In the genomic region with DNA sequence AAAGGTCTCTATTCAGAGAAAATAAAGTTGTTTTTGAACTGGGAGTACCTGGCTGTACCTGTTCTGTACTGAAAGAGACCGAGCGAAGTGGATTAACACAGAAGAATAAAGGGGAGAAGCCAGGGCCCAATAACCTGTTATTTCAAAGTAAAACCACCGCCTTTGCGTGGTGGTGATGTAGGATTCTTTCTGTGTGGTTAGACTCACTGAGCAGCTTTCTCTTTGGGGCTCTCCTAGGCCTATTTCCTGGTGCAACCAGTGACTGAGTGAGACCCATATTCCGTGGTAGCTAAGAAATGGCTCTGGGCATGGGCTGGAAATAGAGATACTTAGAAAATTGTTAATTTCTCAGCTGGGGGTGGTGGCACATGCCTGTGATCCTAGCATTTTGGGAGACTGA, we compare ENCODE assay signal across 20 cellular contexts.
DNase-seq lines count a peak whose midpoint lies in the region; ATAC-seq, FAIRE-seq and TF ChIP-seq lines count a peak whose summit lies in the region.
"Had no signal": no experiment of that assay in that cellular context is flagged by ENCODE, and none has a peak within 500 bp of the region (broad histone marks: within the 10 kb centered on the region; RNA-seq: fewer than 3 reads in every experiment).

No MANE protein-coding gene starts in this region.

- no peaks in the 10 kb centered on the region for H3K4me1 ChIP-seq in small intestine (ENCODE audit: control insufficient read depth in 2 of 2, insufficient read depth in 1 of 2, low read depth in 1 of 2, low read length in 1 of 2)
- H3K4me1 ChIP-seq: neural progenitor cell, vagina had no signal

- H3K4me3 ChIP-seq in small intestine (ENCODE audit: low read depth in 1 of 2, low read length in 2 of 2), result no peak overlapping the region
- H3K4me3 ChIP-seq: neural progenitor cell, vagina had no signal

- no peaks in the 10 kb centered on the region for H3K36me3 Mint-ChIP-seq in activated T-cell treated with anti-CD3 and anti-CD28 coated beads, Interleukin-2, amount 50 U/mL, for 4 hours (ENCODE audit: insufficient read depth)
- H3K36me3 Mint-ChIP-seq in T-cell (no peaks in the 10 kb centered on the region), mesothelial cell of epicardium (no peaks in the 10 kb centered on the region)
- no peaks in the 10 kb centered on the region for H3K36me3 Mint-ChIP-seq in activated naive CD4-positive, alpha-beta T cell treated with anti-CD3 and anti-CD28 coated beads, Interleukin-2, amount 50 U/mL, for 24 hours
- H3K36me3 Mint-ChIP-seq: CD14-positive monocyte, IgD-negative memory B cell, neural progenitor cell had no signal

- no peak for TF ChIP-seq CTCF in mesothelial cell of epicardium (IDR thresholded peaks at IDR 0.05; ENCODE audit: unreplicated experiment)

- CTCF ChIA-PET in T-cell (lab: Charles Lee), result interaction anchor here (0.7 to 2.3 kb wide), 8 partner anchors 11 to 905 kb away, joined by 3 to 8 read pairs (median 3); no protein-coding TSS in a partner anchor

- 67 to 93% (median 75%) methylated on average over 5 of the region's 5 CpGs for WGBS in small intestine, 3 donors

- H3K4me1 Mint-ChIP-seq in activated T-cell treated with anti-CD3 and anti-CD28 coated beads, Interleukin-2, amount 50 U/mL, for 4 hours (ENCODE audit: low read depth), result peaks cover 71% of the 10 kb centered on the region
- peaks cover 74 to 83% (median 81%) of the 10 kb centered on the region in 3 donors for H3K4me1 Mint-ChIP-seq in T-cell
- H3K4me1 Mint-ChIP-seq in activated naive CD4-positive, alpha-beta T cell treated with anti-CD3 and anti-CD28 coated beads, Interleukin-2, amount 50 U/mL, for 24 hours, result peaks cover 72% of the 10 kb centered on the region
- peaks cover 7% of the 10 kb centered on the region for H3K4me1 Mint-ChIP-seq in mesothelial cell of epicardium
- H3K4me1 Mint-ChIP-seq: neural progenitor cell had no signal

- no peaks in the 10 kb centered on the region for H3K27me3 Mint-ChIP-seq in activated T-cell treated with anti-CD3 and anti-CD28 coated beads, Interleukin-2, amount 50 U/mL, for 4 hours (ENCODE audit: low read depth)
- H3K27me3 Mint-ChIP-seq in T-cell, result no peaks in the 10 kb centered on the region
- H3K27me3 Mint-ChIP-seq in activated naive CD4-positive, alpha-beta T cell treated with anti-CD3 and anti-CD28 coated beads, Interleukin-2, amount 50 U/mL, for 24 hours, result no peaks in the 10 kb centered on the region
- peaks cover 3% of the 10 kb centered on the region for H3K27me3 Mint-ChIP-seq in mesothelial cell of epicardium (ENCODE audit: low read depth)

- POLR2A ChIA-PET in T-cell (lab: Charles Lee), result no interaction called here

- no peaks in the 10 kb centered on the region for H3K27me3 ChIP-seq in small intestine (ENCODE audit: control insufficient read depth in 2 of 2, insufficient read depth in 2 of 2, low read length in 2 of 2)
- H3K27me3 ChIP-seq: vagina had no signal

- H3K27ac Mint-ChIP-seq in T-cell (peak overlapping the region; percentile 90 to 94), mesothelial cell of epicardium (no peak overlapping the region)
- peak overlapping the region; percentile 88 for H3K27ac Mint-ChIP-seq in activated naive CD4-positive, alpha-beta T cell treated with anti-CD3 and anti-CD28 coated beads, Interleukin-2, amount 50 U/mL, for 24 hours
- H3K27ac Mint-ChIP-seq: activated B cell treated with CpG ODN at 0.5 μM for 24 hours, CD14-positive monocyte, IgD-negative memory B cell, neural progenitor cell, progenitor cell of endocrine pancreas had no signal

- no peaks in the 10 kb centered on the region for H3K9me3 Mint-ChIP-seq in activated T-cell treated with anti-CD3 and anti-CD28 coated beads, Interleukin-2, amount 50 U/mL, for 4 hours
- no peaks in the 10 kb centered on the region for H3K9me3 Mint-ChIP-seq in T-cell
- no peaks in the 10 kb centered on the region for H3K9me3 Mint-ChIP-seq in activated naive CD4-positive, alpha-beta T cell treated with anti-CD3 and anti-CD28 coated beads, Interleukin-2, amount 50 U/mL, for 24 hours
- H3K9me3 Mint-ChIP-seq in mesothelial cell of epicardium, result peaks cover 4% of the 10 kb centered on the region
- H3K9me3 Mint-ChIP-seq: activated B cell treated with CpG ODN at 0.5 μM for 24 hours, CD14-positive monocyte, neural progenitor cell had no signal

- peak; percentile 42 to 57 for ATAC-seq in activated T-cell treated with anti-CD3 and anti-CD28 coated beads, Interleukin-2, amount 50 U/mL, for 4 hours
- ATAC-seq in T-cell (replicated peaks in 1 of 4), result peak; percentile 55 to 82 (median 59)
- ATAC-seq in HG02981 (IDR thresholded peaks at IDR 0.05; ENCODE audit: unreplicated experiment), result no peak
- ATAC-seq: left colon, PC-3 had no signal

- no peaks in the 10 kb centered on the region for H3K9me3 ChIP-seq in small intestine (ENCODE audit: control insufficient read depth, low read depth)
- H3K9me3 ChIP-seq: vagina had no signal

- DNase-seq in activated T-cell treated with anti-CD3 and anti-CD28 coated beads, Interleukin-2, amount 50 U/mL, for 4 hours, result no peak
- DNase-seq in activated T-cell treated with anti-CD3 and anti-CD28 coated beads, Interleukin-2, amount 50 U/mL, for 1 hour, result no peak
- peak in 30 of 34 experiments; percentile 6 to 76 (median 30) for DNase-seq in T-cell
- peak; percentile 55 for DNase-seq in small intestine
- no peak for DNase-seq in mesothelial cell of epicardium (ENCODE audit: low spot score in 2 of 2, unreplicated experiment in 2 of 2)
- no peak for DNase-seq in HUDEP-2 (lab: John Stamatoyannopoulos, UW; ENCODE audit: unreplicated experiment in 76 of 76)
- DNase-seq: ACHN, activated B cell treated with CpG ODN at 0.5 μM for 24 hours, DMS79 treated with DMSO at 0.1 percent for 48 hours, left colon, PC-3, SIG-M5, substantia nigra had no signal

- H3K4me3 Mint-ChIP-seq in activated T-cell treated with anti-CD3 and anti-CD28 coated beads, Interleukin-2, amount 50 U/mL, for 4 hours, result no peak overlapping the region
- peak overlapping the region in 2 of 3 donors; percentile 15 to 54 for H3K4me3 Mint-ChIP-seq in T-cell
- peak overlapping the region; percentile 60 for H3K4me3 Mint-ChIP-seq in activated naive CD4-positive, alpha-beta T cell treated with anti-CD3 and anti-CD28 coated beads, Interleukin-2, amount 50 U/mL, for 24 hours
- H3K4me3 Mint-ChIP-seq in mesothelial cell of epicardium, result no peak overlapping the region
- H3K4me3 Mint-ChIP-seq: activated B cell treated with CpG ODN at 0.5 μM for 24 hours, CD14-positive monocyte, IgD-negative memory B cell, neural progenitor cell had no signal

- H3K27ac ChIP-seq in small intestine (ENCODE audit: low read depth in 1 of 2, low read length in 1 of 2), result peak overlapping the region in 1 of 2 donors; percentile 40
- H3K27ac ChIP-seq: neural progenitor cell, vagina had no signal

- no peak for FAIRE-seq in small intestine (lab: Jason Lieb, UNC)

- no peaks in the 10 kb centered on the region for H3K36me3 ChIP-seq in small intestine (ENCODE audit: control insufficient read depth in 2 of 2, insufficient read depth in 2 of 2, low read length in 2 of 2)
- H3K36me3 ChIP-seq: neural progenitor cell, vagina had no signal

Comparison
In these comparisons a context has a peak if more than half of its experiments do, and no peak if none do; other contexts are left out.
1. DNase-seq: peak in T-cell (30 of 34) and small intestine (single experiment); none in activated T-cell treated with anti-CD3 and anti-CD28 coated beads, Interleukin-2, amount 50 U/mL, for 4 hours (single experiment), activated T-cell treated with anti-CD3 and anti-CD28 coated beads, Interleukin-2, amount 50 U/mL, for 1 hour (single experiment), mesothelial cell of epicardium (0 of 2) and HUDEP-2 (0 of 76).
2. H3K4me3 Mint-ChIP-seq: peak in T-cell (2 of 3) and activated naive CD4-positive, alpha-beta T cell treated with anti-CD3 and anti-CD28 coated beads, Interleukin-2, amount 50 U/mL, for 24 hours (single experiment); none in activated T-cell treated with anti-CD3 and anti-CD28 coated beads, Interleukin-2, amount 50 U/mL, for 4 hours (single experiment) and mesothelial cell of epicardium (single experiment).